In genomic region chr2:151391436-151391835, GRCh38 we compare ENCODE assay signal across 25 cellular contexts. TPM values are rescaled to one million over a fixed set of nuclear protein-coding genes. Genes with fewer than 3 reads are reported as not detected.
"Had no signal": no experiment of that assay in that cellular context is flagged by ENCODE, and none has a peak within 500 bp of the region (broad histone marks: within the 10 kb centered on the region; RNA-seq: fewer than 3 reads in every experiment).

No MANE protein-coding gene starts in this region.

- H3K4me1 ChIP-seq: neural progenitor cell, parathyroid adenoma, psoas muscle, right lobe of liver, sigmoid colon, stomach, thyroid gland, tibial nerve, upper lobe of left lung had no signal

- ATAC-seq: natural killer cell; psoas muscle; right cardiac atrium; right lobe of liver; stimulated activated effector memory CD8-positive, alpha-beta T cell treated with anti-CD3 and anti-CD28 coated beads, Interleukin-12 subunit alpha, Interleukin-12 subunit beta, amount 100 ng/mL, for 72 hours; stimulated activated naive B cell treated with anti-CD40 and anti-IgM and Interleukin-4, amounts not matched to agents 10 μg/mL and 1 μg/mL and 100 μg/mL, for 72 hours had no signal

- DNase-seq: natural killer cell; occipital lobe; ovary; posterior cingulate gyrus; psoas muscle; right cardiac atrium; right lobe of liver; sigmoid colon; small intestine; stimulated activated CD4-positive, alpha-beta T cell treated with anti-CD3 and anti-CD28 coated beads, Interleukin-15, amount 100 ng/mL, for 24 hours; stimulated activated CD4-positive, alpha-beta T cell treated with anti-CD3 and anti-CD28 coated beads, Interleukin-2, amount 100 ng/mL, for 24 hours; stimulated activated CD4-positive, alpha-beta T cell treated with anti-CD3 and anti-CD28 coated beads, Interleukin-2, amount 100 ng/mL, for 48 hours; stimulated activated CD4-positive, alpha-beta T cell treated with anti-CD3 and anti-CD28 coated beads, Interleukin-4, amount 100 ng/mL, for 24 hours; stimulated activated naive B cell treated with anti-CD40 and anti-IgM and Interleukin-4, amounts not matched to agents 10 μg/mL and 1 μg/mL and 100 μg/mL, for 72 hours; stimulated activated naive CD4-positive, alpha-beta T cell treated with Interleukin-2 at 50 U/mL for 16 hours; stomach; thyroid gland; trophoblast cell; upper lobe of left lung had no signal

- H3K4me3 ChIP-seq: neural progenitor cell, ovary, psoas muscle, right lobe of liver, sigmoid colon, stomach, thoracic aorta, thyroid gland, tibial nerve, upper lobe of left lung had no signal

- H3K27me3 ChIP-seq: neural progenitor cell, ovary, right lobe of liver, sigmoid colon, stomach, thyroid gland, tibial nerve, upper lobe of left lung had no signal

- H3K27ac ChIP-seq: neural progenitor cell, ovary, parathyroid adenoma, psoas muscle, right lobe of liver, sigmoid colon, stomach, thoracic aorta, thyroid gland, tibial nerve, upper lobe of left lung had no signal

- H3K9ac ChIP-seq: neural progenitor cell, parathyroid adenoma had no signal

- H3K36me3 ChIP-seq: neural progenitor cell, ovary, right lobe of liver, sigmoid colon, stomach, thoracic aorta, thyroid gland, tibial nerve, upper lobe of left lung had no signal

- H3K9me3 ChIP-seq: ovary, psoas muscle, right lobe of liver, sigmoid colon, stomach, thoracic aorta, thyroid gland, upper lobe of left lung had no signal

RNA-seq across cellular contexts. Expression of gene TNFAIP6, which starts 34.0 kb away (rescaled TPM):
- total RNA-seq: progenitor cell of endocrine pancreas had no signal
